Comparison of ENCODE assay signal across 13 cellular contexts in the genomic region with DNA sequence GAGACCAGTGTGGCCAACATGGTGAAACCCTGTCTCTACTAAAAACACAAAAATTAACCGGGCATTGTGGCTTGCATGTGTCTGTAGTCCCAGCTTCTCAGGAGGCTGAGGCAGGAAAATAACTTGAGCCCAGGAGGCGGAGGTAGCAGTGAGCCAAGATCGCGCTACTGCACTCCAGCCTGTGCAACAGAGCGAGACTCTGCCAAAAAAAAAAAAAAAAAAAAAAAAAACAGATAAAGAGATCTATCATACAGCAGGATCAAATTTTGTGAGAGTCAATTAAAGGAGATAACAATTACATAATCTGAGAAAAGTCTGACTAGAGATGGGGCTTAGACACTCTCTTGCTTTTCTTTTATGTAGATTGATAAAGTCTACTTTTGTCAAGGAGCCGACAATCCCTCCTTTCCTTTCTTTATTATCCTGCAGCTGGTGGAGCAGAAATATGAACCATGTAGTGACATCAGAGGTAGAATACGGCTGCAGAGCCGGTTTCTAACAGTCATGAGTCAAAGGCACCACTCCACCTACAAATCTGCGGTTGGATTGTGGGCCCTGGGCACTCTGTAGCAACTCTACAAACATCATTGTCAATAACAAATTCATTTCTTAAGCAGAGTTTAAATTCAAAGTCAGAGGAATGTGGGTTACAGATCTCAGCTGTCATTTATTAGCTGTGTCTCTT. TPM values are rescaled to one million over a fixed set of nuclear protein-coding genes. Genes with fewer than 3 reads are reported as not detected.
DNase-seq lines count a peak whose midpoint lies in the region; ATAC-seq and TF ChIP-seq lines count a peak whose summit lies in the region.
"Had no signal": no experiment of that assay in that cellular context is flagged by ENCODE, and none has a peak within 500 bp of the region (broad histone marks: within the 10 kb centered on the region; RNA-seq: fewer than 3 reads in every experiment).

No MANE protein-coding gene starts in this region.

- H3K4me2 ChIP-seq in parathyroid adenoma (ENCODE audit: low read length), result no peak overlapping the region

- no peaks in the 10 kb centered on the region for H3K36me3 ChIP-seq in body of pancreas (replicated peaks in 1 of 2; ENCODE audit: insufficient read depth in 1 of 2, low read depth in 2 of 2)
- H3K36me3 ChIP-seq in parathyroid adenoma (ENCODE audit: control insufficient read depth, insufficient read depth, low read length), result no peaks in the 10 kb centered on the region
- no peaks in the 10 kb centered on the region for H3K36me3 ChIP-seq in esophagus squamous epithelium
- H3K36me3 ChIP-seq: heart left ventricle, upper lobe of left lung had no signal

- no peak for TF ChIP-seq POLR2A in body of pancreas (IDR thresholded peaks at IDR 0.05)
- no peak for TF ChIP-seq POLR2A in esophagus squamous epithelium (IDR thresholded peaks at IDR 0.05)

- H3K79me2 ChIP-seq in parathyroid adenoma, result no peaks in the 10 kb centered on the region

- ATAC-seq in body of pancreas (peak; percentile 88), GM21786 (IDR thresholded peaks at IDR 0.05; ENCODE audit: unreplicated experiment) (no peak), GM18867 (IDR thresholded peaks at IDR 0.05; ENCODE audit: unreplicated experiment) (no peak)

- peak overlapping the region in 3 of 4 donors; percentile 62 to 68 (median 62) for H3K27ac ChIP-seq in body of pancreas
- no peak overlapping the region for H3K27ac ChIP-seq in parathyroid adenoma
- no peak overlapping the region for H3K27ac ChIP-seq in esophagus squamous epithelium
- H3K27ac ChIP-seq: heart left ventricle, upper lobe of left lung had no signal

- H3K4me3 ChIP-seq in body of pancreas (no peak overlapping the region), parathyroid adenoma (ENCODE audit: low read depth, low read length) (no peak overlapping the region), esophagus squamous epithelium (no peak overlapping the region)
- H3K4me3 ChIP-seq: heart left ventricle, upper lobe of left lung had no signal

- H3K9me3 ChIP-seq in body of pancreas (no peaks in the 10 kb centered on the region), parathyroid adenoma (ENCODE audit: control insufficient read depth, low read length) (no peaks in the 10 kb centered on the region), esophagus squamous epithelium (no peaks in the 10 kb centered on the region)
- H3K9me3 ChIP-seq: heart left ventricle, upper lobe of left lung had no signal

- H2AFZ ChIP-seq in parathyroid adenoma, result peak overlapping the region; percentile 45

- WGBS in body of pancreas, 2 donors, result 53 to 57% methylated on average over 8 to 9 of the region's 9 CpGs
- WGBS in esophagus squamous epithelium, 2 donors, result 53 to 57% methylated on average over 9 of the region's 9 CpGs

- intact Hi-C loops in body of pancreas (cut with DNase I), result no loop called here
- intact Hi-C loops in esophagus squamous epithelium (cut with DNase I), result no loop called here

- H3K9ac ChIP-seq in parathyroid adenoma, result no peak overlapping the region

- no peak for TF ChIP-seq CTCF in body of pancreas (IDR thresholded peaks at IDR 0.05)
- no peak for TF ChIP-seq CTCF in parathyroid adenoma (IDR thresholded peaks at IDR 0.05)
- TF ChIP-seq CTCF in esophagus squamous epithelium (IDR thresholded peaks at IDR 0.05), result no peak

- H3K27me3 ChIP-seq in body of pancreas, result no peaks in the 10 kb centered on the region
- H3K27me3 ChIP-seq in parathyroid adenoma (ENCODE audit: control insufficient read depth, insufficient read depth, low read length), result no peaks in the 10 kb centered on the region
- H3K27me3 ChIP-seq in esophagus squamous epithelium, result peaks cover 0 to 17% (median 0%) of the 10 kb centered on the region in 4 donors
- H3K27me3 ChIP-seq: upper lobe of left lung had no signal

- H3K4me1 ChIP-seq in body of pancreas (no peaks in the 10 kb centered on the region), parathyroid adenoma (no peaks in the 10 kb centered on the region), esophagus squamous epithelium (peaks cover 0 to 13% (median 0%) of the 10 kb centered on the region in 3 donors)
- H3K4me1 ChIP-seq: heart left ventricle, upper lobe of left lung had no signal

- DNase-seq in DMS79 treated with DMSO at 0.1 percent for 48 hours (lab: John Stamatoyannopoulos, UW), result peak; percentile 71
- peak; percentile 58 for DNase-seq in NCI-H2029 treated with DMSO at 0.1 percent for 48 hours (lab: John Stamatoyannopoulos, UW)
- peak; percentile 43 to 75 (median 72) for DNase-seq in body of pancreas
- no peak for DNase-seq in HuH-7.5 (ENCODE audit: low spot score)
- no peak for DNase-seq in esophagus squamous epithelium (lab: John Stamatoyannopoulos, UW)
- DNase-seq: activated T-cell treated with anti-CD3 and anti-CD28 coated beads, Interleukin-2, amount 50 U/mL, for 1 hour; heart left ventricle; stimulated activated CD4-positive, alpha-beta T cell treated with anti-CD3 and anti-CD28 coated beads, Interleukin-2, amount 100 ng/mL, for 24 hours; T-helper 2 cell had no signal

RNA-seq across cellular contexts. Expression of a gene that starts 9.0 kb away (rescaled TPM):
- total RNA-seq in body of pancreas (1 to 10 TPM; 1.6 to 2.1 TPM), esophagus squamous epithelium (1 to 10 TPM in 1 of 4 donors, under 1 TPM in 3; 0.18 to 1.8 (median 0.19) TPM)
- total RNA-seq: heart left ventricle had no signal

RNA-seq across cellular contexts. Expression of a gene that starts 15.5 kb away (rescaled TPM):
- 10 to 100 TPM; 67.2 to 68.6 TPM for total RNA-seq in body of pancreas
- total RNA-seq in esophagus squamous epithelium, result 10 to 100 TPM in 3 of 4 donors, 1 to 10 TPM in 1; 7.6 to 43.1 (median 18.0) TPM

Comparison
In these comparisons a context has a peak if more than half of its experiments do, and no peak if none do; other contexts are left out.
1. DNase-seq: peak in DMS79 treated with DMSO at 0.1 percent for 48 hours (single experiment), NCI-H2029 treated with DMSO at 0.1 percent for 48 hours (single experiment) and body of pancreas (4 of 4); none in HuH-7.5 (single experiment) and esophagus squamous epithelium (single experiment).
2. H3K27ac ChIP-seq: peak in body of pancreas (3 of 4); none in parathyroid adenoma (single experiment) and esophagus squamous epithelium (0 of 4).